ENCODE assay signal across 1 cellular context in the genomic region with DNA sequence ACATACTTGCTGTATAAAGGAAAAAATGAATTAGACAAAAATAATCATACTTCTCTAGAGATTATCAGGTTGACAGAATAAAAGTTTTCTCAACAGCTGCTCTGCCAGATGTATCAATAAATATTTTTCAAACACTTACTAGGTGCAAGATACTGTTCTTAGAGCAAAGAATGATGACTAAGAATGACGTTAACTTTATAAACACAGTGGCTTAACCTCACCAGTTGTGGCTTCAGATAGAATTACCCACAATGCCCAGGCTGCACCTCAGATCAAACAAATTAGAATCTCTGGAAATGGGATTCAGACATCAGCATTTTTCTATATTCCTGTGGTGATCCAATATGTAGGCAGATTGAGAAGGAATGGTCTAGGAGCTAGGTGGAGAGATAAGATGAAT.
A peak's percentile ranks its signal among the peaks of the same experiment; 100 is the strongest.
TF ChIP-seq lines count a peak whose summit lies in the region.

No MANE protein-coding gene starts in this region.

TF ChIP-seq in K562, 482 proteins besides CTCF, POLR2A, EP300 and RAD21 (continued from another document):
- TF ChIP-seq CREB1 (IDR thresholded peaks at IDR 0.05), result 0 out of 2 replicates have a peak, but pooled peaks have one; percentile 36
- TF ChIP-seq CREB1 (CRISPR knock-in tag; IDR thresholded peaks at IDR 0.05), result no peak
- peak; percentile 39; the same call in 1 of the 2 replicates for TF ChIP-seq JUND (IDR thresholded peaks at IDR 0.05; ENCODE audit: borderline replicate concordance, low read depth, low read length)
- TF ChIP-seq JUND (tag; IDR thresholded peaks at IDR 0.05; ENCODE audit: borderline replicate concordance, low read depth, low read length), result peak; percentile 46; the same call in 1 of the 3 replicates
- no peak for TF ChIP-seq IRF9 (tag; IDR thresholded peaks at IDR 0.05)
- TF ChIP-seq, protein P1, sequence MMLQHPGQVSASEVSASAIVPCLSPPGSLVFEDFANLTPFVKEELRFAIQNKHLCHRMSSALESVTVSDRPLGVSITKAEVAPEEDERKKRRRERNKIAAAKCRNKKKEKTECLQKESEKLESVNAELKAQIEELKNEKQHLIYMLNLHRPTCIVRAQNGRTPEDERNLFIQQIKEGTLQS (IDR thresholded peaks at IDR 0.05), result peak; percentile 60
- TF ChIP-seq, protein P1 (CRISPR knock-in tag; conservative IDR thresholded peaks at IDR 0.05), result no peak
- no peak for TF ChIP-seq PREB (CRISPR knock-in tag; IDR thresholded peaks at IDR 0.05)
- 0 out of 2 replicates have a peak, but pooled peaks have one; percentile 23 for TF ChIP-seq ZNF592 (IDR thresholded peaks at IDR 0.05)
- TF ChIP-seq FOSL1 (tag; conservative IDR thresholded peaks at IDR 0.05), result peak; percentile 85
- TF ChIP-seq ARID1B (IDR thresholded peaks at IDR 0.05), result 0 out of 2 replicates have a peak, but pooled peaks have one; percentile 15
- no peak for TF ChIP-seq NR2F6 (CRISPR knock-in tag; IDR thresholded peaks at IDR 0.05)
